ENCODE assay signal across 19 cellular contexts in the genomic region with DNA sequence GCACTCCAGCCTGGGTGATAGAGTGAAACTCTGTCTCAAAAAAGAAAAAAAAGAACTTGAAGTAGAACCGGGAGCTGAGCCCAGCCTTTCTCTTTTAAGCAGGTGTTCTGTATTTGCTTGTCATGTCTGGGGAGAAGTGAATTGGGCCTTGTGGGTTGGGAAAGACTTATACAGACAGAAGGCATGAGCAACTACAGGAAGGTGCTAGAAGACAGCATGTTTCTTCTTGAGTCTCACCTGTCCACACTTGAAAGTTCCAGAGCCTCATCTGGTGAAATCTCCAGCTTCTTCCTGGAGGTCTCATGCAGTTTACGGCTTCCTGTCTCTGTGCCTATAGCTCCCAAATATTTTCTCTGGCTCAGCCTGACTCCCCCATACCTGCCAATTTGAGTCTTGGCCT. TPM values are rescaled to one million over a fixed set of nuclear protein-coding genes. Genes with fewer than 3 reads are reported as not detected.
DNase-seq lines count a peak whose midpoint lies in the region; ATAC-seq and TF ChIP-seq lines count a peak whose summit lies in the region.
"Had no signal": no experiment of that assay in that cellular context is flagged by ENCODE, and none has a peak within 500 bp of the region (broad histone marks: within the 10 kb centered on the region; RNA-seq: fewer than 3 reads in every experiment).

No MANE protein-coding gene starts in this region.

- H3K79me2 ChIP-seq in neural progenitor cell (ENCODE audit: low read depth) (peaks cover 37% of the 10 kb centered on the region), H9 (ENCODE audit: insufficient read depth, low read length) (peaks cover 15% of the 10 kb centered on the region; the same call in 1 of the 2 replicates)

- peaks cover 10% of the 10 kb centered on the region for H3K23me2 ChIP-seq in H9 (ENCODE audit: insufficient read length, low read depth, low read length, poor library complexity, severe bottlenecking)

- H3K4me3 ChIP-seq in RWPE2 (ENCODE audit: severe bottlenecking) (no peak overlapping the region), neural progenitor cell (no peak overlapping the region), right atrium auricular region (no peak overlapping the region)
- H3K4me3 ChIP-seq: esophagus muscularis mucosa had no signal

- peaks cover 6% of the 10 kb centered on the region for H3K79me1 ChIP-seq in H9 (ENCODE audit: insufficient read depth, low read depth, low read length, poor library complexity, severe bottlenecking)

- H2AFZ ChIP-seq in neural progenitor cell (replicated peaks) (no peak overlapping the region), H9 (ENCODE audit: low read length) (no peak overlapping the region)

- no peaks in the 10 kb centered on the region for H3K27me3 Mint-ChIP-seq in activated T-cell treated with anti-CD3 and anti-CD28 coated beads, Interleukin-2, amount 50 U/mL, for 72 hours (ENCODE audit: low read depth)
- H3K27me3 Mint-ChIP-seq in brain = no peaks in the 10 kb centered on the region
- H3K27me3 Mint-ChIP-seq in neural progenitor cell (ENCODE audit: insufficient read depth, low read depth) = peaks cover 10% of the 10 kb centered on the region
- no peaks in the 10 kb centered on the region for H3K27me3 Mint-ChIP-seq in H9 (ENCODE audit: low read depth)

- H3K4me1 ChIP-seq in RWPE2 (ENCODE audit: insufficient read depth, poor library complexity, severe bottlenecking) (peaks cover 9% of the 10 kb centered on the region), neural progenitor cell (peaks cover 9% of the 10 kb centered on the region), H9 (ENCODE audit: insufficient read depth, low read length) (no peaks in the 10 kb centered on the region), right atrium auricular region (peaks cover 0 to 18% of the 10 kb centered on the region in 2 donors)

- H4K20me1 ChIP-seq in neural progenitor cell (ENCODE audit: low read depth) (peaks cover 27% of the 10 kb centered on the region), H9 (ENCODE audit: control insufficient read depth, insufficient read depth, insufficient read length) (no peaks in the 10 kb centered on the region)

- no peak overlapping the region for H3K23ac ChIP-seq in H9 (ENCODE audit: insufficient read length, low read depth, low read length)

- H4K91ac ChIP-seq in H9 (ENCODE audit: insufficient read length, low read depth, low read length) = no peak overlapping the region

- no peak overlapping the region for H3K4me3 Mint-ChIP-seq in activated T-cell treated with anti-CD3 and anti-CD28 coated beads, Interleukin-2, amount 50 U/mL, for 72 hours
- H3K4me3 Mint-ChIP-seq in brain (peak overlapping the region in 3 of 5 experiments; percentile 40 to 55 (median 48)), neural progenitor cell (peak overlapping the region; percentile 72), H9 (peak overlapping the region in 1 of 2 experiments; percentile 14; a peak in 1 of 5 replicates)

- H3K27me3 ChIP-seq in RWPE2 (ENCODE audit: insufficient read depth, poor library complexity, severe bottlenecking) (no peaks in the 10 kb centered on the region), neural progenitor cell (no peaks in the 10 kb centered on the region), H9 (ENCODE audit: insufficient read depth, low read length) (peaks cover 2% of the 10 kb centered on the region; the same call in 1 of the 2 replicates), right atrium auricular region (no peaks in the 10 kb centered on the region)

- DNase-seq in activated T-cell treated with anti-CD3 and anti-CD28 coated beads, Interleukin-2, amount 50 U/mL, for 72 hours = no peak
- no peak for DNase-seq in activated T-cell treated with anti-CD3 and anti-CD28 coated beads, Interleukin-2, amount 50 U/mL, for 48 hours
- DNase-seq in RWPE2 (ENCODE audit: low spot score) = no peak
- no peak for DNase-seq in neural progenitor cell (ENCODE audit: low spot score)
- DNase-seq in H9 = no peak
- DNase-seq in NCI-H1694 (lab: John Stamatoyannopoulos, UW) = no peak
- no peak for DNase-seq in right atrium auricular region (ENCODE audit: low spot score)
- DNase-seq: dermis blood vessel endothelial cell, H7, KBM-7, left ventricle myocardium superior, NCI-H524 treated with DMSO at 0.1 percent for 48 hours, right cardiac atrium, SHP77, T-helper 1 cell, WERI-Rb-1 had no signal

- H3K56ac ChIP-seq in H9 (ENCODE audit: insufficient read length, low read depth, low read length) = no peak overlapping the region

- WGBS in H9 (ENCODE audit: extremely low coverage, insufficient read length, low lambda C conversion rate) = no CpG with 5 or more reads among the region's 2 CpGs

- peaks cover 42% of the 10 kb centered on the region for H3K36me3 ChIP-seq in RWPE2 (ENCODE audit: low read depth)
- no peaks in the 10 kb centered on the region for H3K36me3 ChIP-seq in neural progenitor cell
- H3K36me3 ChIP-seq in right atrium auricular region = peaks cover 25% of the 10 kb centered on the region

- H2BK12ac ChIP-seq in H9 (ENCODE audit: insufficient read length, low read depth, low read length) = no peak overlapping the region

- H2BK120ac ChIP-seq in H9 (ENCODE audit: low read depth, low read length, poor library complexity, severe bottlenecking) = no peak overlapping the region

- H3F3A ChIP-seq in neural progenitor cell (ENCODE audit: low read depth) = peaks cover 18% of the 10 kb centered on the region

- peaks cover 9 to 12% of the 10 kb centered on the region in 2 donors for H3K36me3 Mint-ChIP-seq in activated T-cell treated with anti-CD3 and anti-CD28 coated beads, Interleukin-2, amount 50 U/mL, for 72 hours (ENCODE audit: insufficient read depth in 2 of 2)
- H3K36me3 Mint-ChIP-seq in brain (peaks cover 26% of the 10 kb centered on the region), neural progenitor cell (peaks cover 7% of the 10 kb centered on the region), H9 (ENCODE audit: insufficient read depth in 1 of 3, low read depth in 3 of 3) (peaks cover 17 to 46% (median 41%) of the 10 kb centered on the region in 3 experiments; a peak in 6 of 7 replicates)

- H3K27ac ChIP-seq in RWPE2 (ENCODE audit: poor library complexity, severe bottlenecking) (peak overlapping the region; percentile 2), neural progenitor cell (no peak overlapping the region), H9 (ENCODE audit: insufficient read length, low read depth, low read length) (no peak overlapping the region), right atrium auricular region (no peak overlapping the region)
- H3K27ac ChIP-seq: esophagus muscularis mucosa, WERI-Rb-1 had no signal

- no peak for ATAC-seq in activated T-cell treated with anti-CD3 and anti-CD28 coated beads, Interleukin-2, amount 50 U/mL, for 72 hours (replicated peaks in 1 of 2)
- no peak for ATAC-seq in RWPE2 (ENCODE audit: low read depth)
- ATAC-seq: left ventricle myocardium superior; right cardiac atrium; stimulated activated effector memory CD8-positive, alpha-beta T cell treated with anti-CD3 and anti-CD28 coated beads, Interleukin-12 subunit alpha, Interleukin-12 subunit beta, amount 100 ng/mL, for 72 hours had no signal

- H2BK5ac ChIP-seq in H9 (ENCODE audit: insufficient read length, low read length) = no peak overlapping the region

- no peak overlapping the region for H3T11ph ChIP-seq in H9 (ENCODE audit: low read length)

- no peak overlapping the region for H4K5ac ChIP-seq in H9 (ENCODE audit: insufficient read length, low read depth, low read length)

- H3K27ac Mint-ChIP-seq in activated T-cell treated with anti-CD3 and anti-CD28 coated beads, Interleukin-2, amount 50 U/mL, for 72 hours = peak overlapping the region; percentile 69
- peak overlapping the region in 1 of 5 experiments; percentile 34 for H3K27ac Mint-ChIP-seq in brain
- H3K27ac Mint-ChIP-seq in neural progenitor cell = no peak overlapping the region
- H3K27ac Mint-ChIP-seq in H9 = peak overlapping the region in 1 of 3 experiments; percentile 59; a peak in 1 of 7 replicates
- H3K27ac Mint-ChIP-seq: stimulated activated effector memory CD8-positive, alpha-beta T cell treated with anti-CD3 and anti-CD28 coated beads, Interleukin-12 subunit alpha, Interleukin-12 subunit beta, amount 100 ng/mL, for 72 hours had no signal

- peaks cover 30% of the 10 kb centered on the region for H3K4me1 Mint-ChIP-seq in activated T-cell treated with anti-CD3 and anti-CD28 coated beads, Interleukin-2, amount 50 U/mL, for 72 hours (ENCODE audit: low read depth)
- peaks cover 24% of the 10 kb centered on the region for H3K4me1 Mint-ChIP-seq in brain
- H3K4me1 Mint-ChIP-seq in neural progenitor cell = peaks cover 8% of the 10 kb centered on the region
- peaks cover 2 to 9% of the 10 kb centered on the region in 2 experiments; a peak in 3 of 4 replicates for H3K4me1 Mint-ChIP-seq in H9

- no peak overlapping the region for H4K8ac ChIP-seq in H9 (replicated peaks; ENCODE audit: insufficient read length, low read depth, low read length)

- H3K9me3 Mint-ChIP-seq in activated T-cell treated with anti-CD3 and anti-CD28 coated beads, Interleukin-2, amount 50 U/mL, for 72 hours = no peaks in the 10 kb centered on the region
- H3K9me3 Mint-ChIP-seq in brain (peaks cover 0 to 5% (median 0%) of the 10 kb centered on the region in 5 experiments), neural progenitor cell (no peaks in the 10 kb centered on the region), H9 (peaks cover 0 to 5% of the 10 kb centered on the region in 2 experiments; a peak in 1 of 5 replicates)
- H3K9me3 Mint-ChIP-seq: stimulated activated effector memory CD8-positive, alpha-beta T cell treated with anti-CD3 and anti-CD28 coated beads, Interleukin-12 subunit alpha, Interleukin-12 subunit beta, amount 100 ng/mL, for 72 hours had no signal

- TF ChIP-seq CTCF in RWPE2 (IDR thresholded peaks at IDR 0.05; ENCODE audit: poor library complexity, severe bottlenecking) (no peak), brain (conservative IDR thresholded peaks at IDR 0.05) (no peak), neural progenitor cell (IDR thresholded peaks at IDR 0.05) (no peak), H9 (conservative IDR thresholded peaks at IDR 0.05) (no peak), right atrium auricular region (IDR thresholded peaks at IDR 0.05) (no peak)

- H3K18ac ChIP-seq in H9 (ENCODE audit: insufficient read length, low read depth, low read length) = no peak overlapping the region

- no peak overlapping the region for H3K4ac ChIP-seq in H9 (ENCODE audit: low read depth, low read length)

- no peak overlapping the region for H2AK5ac ChIP-seq in H9 (ENCODE audit: insufficient read length, low read length)

- H3K9me3 ChIP-seq in RWPE2 (ENCODE audit: severe bottlenecking) (no peaks in the 10 kb centered on the region), neural progenitor cell (ENCODE audit: low read depth) (no peaks in the 10 kb centered on the region), H9 (ENCODE audit: control insufficient read depth, low read depth, low read length) (peaks cover 2% of the 10 kb centered on the region), right atrium auricular region (no peaks in the 10 kb centered on the region)
- H3K9me3 ChIP-seq: esophagus muscularis mucosa had no signal

- H3K9ac ChIP-seq in neural progenitor cell = no peak overlapping the region
- H3K9ac ChIP-seq in H9 (ENCODE audit: extremely low read depth, insufficient read length, low read length) = no peak overlapping the region

- no peak overlapping the region for H3K14ac ChIP-seq in H9 (ENCODE audit: insufficient read depth, low read length)

- no peak overlapping the region for H2BK20ac ChIP-seq in H9 (ENCODE audit: low read depth, low read length, poor library complexity, severe bottlenecking)

- H3K4me2 ChIP-seq in neural progenitor cell = no peak overlapping the region
- H3K4me2 ChIP-seq in H9 (ENCODE audit: insufficient read depth, insufficient read length, low read length) = no peak overlapping the region

- no peak overlapping the region for H2BK15ac ChIP-seq in H9 (ENCODE audit: low read depth, low read length)

RNA-seq across cellular contexts. Expression of gene PGAM5, which starts 2.5 kb away (rescaled TPM):
- total RNA-seq in activated T-cell treated with anti-CD3 and anti-CD28 coated beads, Interleukin-2, amount 50 U/mL, for 72 hours = 10 to 100 TPM; 47.8 to 55.7 TPM
- 25.1 TPM for polyA plus RNA-seq in brain (ENCODE audit: insufficient read depth, low read depth, low replicate concordance)
- total RNA-seq in neural progenitor cell (ENCODE audit: low replicate concordance) (41.3 and 49.2 TPM in 2 replicates), H9 (2021) (112 and 118 TPM in 2 replicates), right atrium auricular region (10 to 100 TPM; 12.8 to 20.0 TPM)

RNA-seq across cellular contexts. Expression of gene PXMP2, which starts 25.7 kb away (rescaled TPM):
- 10 to 100 TPM; 16.2 to 19.7 TPM for total RNA-seq in activated T-cell treated with anti-CD3 and anti-CD28 coated beads, Interleukin-2, amount 50 U/mL, for 72 hours
- polyA plus RNA-seq in brain (ENCODE audit: insufficient read depth, low read depth, low replicate concordance) = 66.0 TPM
- total RNA-seq in neural progenitor cell (ENCODE audit: low replicate concordance) = 18.5 and 18.6 TPM in 2 replicates
- 17.7 and 17.8 TPM in 2 replicates for total RNA-seq in H9 (2021)
- total RNA-seq in right atrium auricular region = 10 to 100 TPM; 43.0 to 65.7 TPM

RNA-seq across cellular contexts. Expression of gene POLE, which starts 26.0 kb away (rescaled TPM):
- total RNA-seq in activated T-cell treated with anti-CD3 and anti-CD28 coated beads, Interleukin-2, amount 50 U/mL, for 72 hours = 100 to 1,000 TPM; 111 to 131 TPM
- polyA plus RNA-seq in brain (ENCODE audit: insufficient read depth, low read depth, low replicate concordance) = 21.6 TPM
- total RNA-seq in neural progenitor cell (ENCODE audit: low replicate concordance) (46.8 and 69.7 TPM in 2 replicates), H9 (2021) (131 and 147 TPM in 2 replicates), right atrium auricular region (10 to 100 TPM; 10.2 to 13.9 TPM)

RNA-seq across cellular contexts. Expression of gene ANKLE2, which starts 48.5 kb away (rescaled TPM):
- total RNA-seq in activated T-cell treated with anti-CD3 and anti-CD28 coated beads, Interleukin-2, amount 50 U/mL, for 72 hours = 100 to 1,000 TPM; 154 to 189 TPM
- 29.9 TPM for polyA plus RNA-seq in brain (ENCODE audit: insufficient read depth, low read depth, low replicate concordance)
- total RNA-seq in neural progenitor cell (ENCODE audit: low replicate concordance) (59.1 and 65.7 TPM in 2 replicates), H9 (2021) (73.9 and 80.3 TPM in 2 replicates), right atrium auricular region (10 to 100 TPM; 23.8 to 24.2 TPM)

Comparison
In these comparisons a context has a peak if more than half of its experiments do, and no peak if none do; other contexts are left out.
1. H3K4me3 Mint-ChIP-seq: peak in brain (3 of 5) and neural progenitor cell (single experiment); none in activated T-cell treated with anti-CD3 and anti-CD28 coated beads, Interleukin-2, amount 50 U/mL, for 72 hours (0 of 2).